Comparison of ENCODE assay signal across 1 cellular context in genomic region chr4:1802720-1803522, GRCh38.
A peak's percentile ranks its signal among the peaks of the same experiment; 100 is the strongest.
TF ChIP-seq lines count a peak whose summit lies in the region.

No MANE protein-coding gene starts in this region.

TF ChIP-seq in H1, 55 proteins besides CTCF, POLR2A, EP300 and RAD21:
- TF ChIP-seq SP1 (IDR thresholded peaks at IDR 0.05; ENCODE audit: low read depth, low read length) (no peak), MAFK (IDR thresholded peaks at IDR 0.05; ENCODE audit: low read depth, low read length) (no peak), GABPA (IDR thresholded peaks at IDR 0.05; ENCODE audit: borderline replicate concordance, insufficient read depth, low read length) (0 out of 2 replicates have a peak, but pooled peaks have one; percentile 27), SIX5 (IDR thresholded peaks at IDR 0.05; ENCODE audit: low read depth, low read length) (no peak), USF2 (IDR thresholded peaks at IDR 0.05; ENCODE audit: low read length) (no peak), CEBPB (IDR thresholded peaks at IDR 0.05; ENCODE audit: low read depth, low read length) (no peak)
